8 cellular contexts compared by ENCODE assay signal in genomic region chr3:169771651-169772529, GRCh38. TPM values are rescaled to one million over a fixed set of nuclear protein-coding genes. Genes with fewer than 3 reads are reported as not detected.
DNase-seq lines count a peak whose midpoint lies in the region; TF ChIP-seq lines count a peak whose summit lies in the region.

No MANE protein-coding gene starts in this region.

- H3K9ac ChIP-seq in HUES64 (ENCODE audit: low read depth, low read length) (peak overlapping the region; percentile 94), NT2/D1 (ENCODE audit: insufficient read length, low read depth) (peak overlapping the region; percentile 100)

- peaks cover 19% of the 10 kb centered on the region for H3K36me3 Mint-ChIP-seq in endothelial cell (ENCODE audit: low read depth, unreplicated experiment)

- under 1% methylated on average over 29 of the region's 30 CpGs for WGBS in HUES64
- WGBS in mesodermal cell (ENCODE audit: insufficient coverage in 2 of 2), 2 experiments: 0 to 1% methylated on average over 5 to 19 of the region's 30 CpGs

- no peaks in the 10 kb centered on the region for H3K27me3 ChIP-seq in HUES64 (ENCODE audit: insufficient read depth, low read length)
- no peaks in the 10 kb centered on the region for H3K27me3 ChIP-seq in NT2/D1 (ENCODE audit: insufficient read depth, insufficient read length)

- peak overlapping the region; percentile 99 for H3K27ac Mint-ChIP-seq in endothelial cell (ENCODE audit: unreplicated experiment)

- peaks cover 16% of the 10 kb centered on the region for H3K27me3 Mint-ChIP-seq in endothelial cell (ENCODE audit: unreplicated experiment)

- peaks cover 15% of the 10 kb centered on the region for H3K4me1 Mint-ChIP-seq in endothelial cell (ENCODE audit: unreplicated experiment)

- H3K4me3 ChIP-seq in HUES64 (ENCODE audit: low read length) (peak overlapping the region; percentile 80), NT2/D1 (ENCODE audit: insufficient read length, low read depth) (peak overlapping the region; percentile 100), mesodermal cell (ENCODE audit: extremely low read depth, insufficient read depth, low read length, poor library complexity, severe bottlenecking) (peak overlapping the region; percentile 93)

- H3K27ac ChIP-seq in HUES64 (ENCODE audit: low read depth, low read length) (peak overlapping the region; percentile 98), mesodermal cell (ENCODE audit: low read depth, low read length, severe bottlenecking) (peak overlapping the region; percentile 99)

- H3K36me3 ChIP-seq in HUES64 (ENCODE audit: insufficient read depth, low read length) (peaks cover 27% of the 10 kb centered on the region), NT2/D1 (ENCODE audit: insufficient read depth, insufficient read length, low read length) (peaks cover 31% of the 10 kb centered on the region), mesodermal cell (ENCODE audit: control insufficient read depth, insufficient read depth, low read length) (peaks cover 20% of the 10 kb centered on the region)

- DNase-seq in GDM1 (lab: John Stamatoyannopoulos, UW): peak; percentile 55
- peak; percentile 64 for DNase-seq in NT2/D1 (ENCODE audit: low read depth, low spot score)
- DNase-seq in activated CD8-positive, alpha-beta memory T cell treated with anti-CD3 and anti-CD28 coated beads, Interleukin-2, amount 50 U/mL, for 1 hour (ENCODE audit: extremely low read depth): peak; percentile 35
- DNase-seq in endothelial cell (ENCODE audit: low spot score): peak; percentile 65
- peak; percentile 69 for DNase-seq in stimulated activated CD8-positive, alpha-beta memory T cell treated with anti-CD3 and anti-CD28 coated beads, Interleukin-4, amount 100 ng/mL, for 48 hours
- DNase-seq in cortex of kidney (lab: John Stamatoyannopoulos, UW): no peak

- peak overlapping the region; percentile 99 for H3K4me3 Mint-ChIP-seq in endothelial cell (ENCODE audit: unreplicated experiment)

- H3K9me3 Mint-ChIP-seq in endothelial cell (ENCODE audit: unreplicated experiment): no peaks in the 10 kb centered on the region

- TF ChIP-seq CTCF in endothelial cell (IDR thresholded peaks at IDR 0.05; ENCODE audit: unreplicated experiment): no peak

- H3K4me1 ChIP-seq in HUES64 (ENCODE audit: insufficient read depth, low read length) (peaks cover 21% of the 10 kb centered on the region), NT2/D1 (ENCODE audit: insufficient read depth, insufficient read length) (no peaks in the 10 kb centered on the region), mesodermal cell (ENCODE audit: control insufficient read depth, insufficient read depth, low read length, poor library complexity, severe bottlenecking) (peaks cover 12% of the 10 kb centered on the region)

- no peaks in the 10 kb centered on the region for H3K9me3 ChIP-seq in HUES64 (ENCODE audit: insufficient read depth, low read depth, low read length)
- H3K9me3 ChIP-seq in NT2/D1 (ENCODE audit: insufficient read depth, low read length): no peaks in the 10 kb centered on the region
- H3K9me3 ChIP-seq in mesodermal cell (ENCODE audit: control insufficient read depth, low read length): no peaks in the 10 kb centered on the region

RNA-seq across cellular contexts. Expression of gene MYNN, which starts 1.3 kb away (rescaled TPM):
- 13.9 TPM for polyA plus RNA-seq in HUES64 (2013, experiment 1 of 2)
- 15.2 TPM for polyA plus RNA-seq in HUES64 (2013, experiment 2 of 2)
- 13.0 TPM for total RNA-seq in endothelial cell (ENCODE audit: unreplicated experiment)
- polyA plus RNA-seq in mesodermal cell (2013, experiment 1 of 2): 17.6 TPM
- 18.2 TPM for polyA plus RNA-seq in mesodermal cell (2013, experiment 2 of 2)

RNA-seq across cellular contexts. Expression of gene ACTRT3, which starts 2.5 kb away (rescaled TPM):
- polyA plus RNA-seq in HUES64 (2013, experiment 1 of 2): 1.3 TPM
- 1.1 TPM for polyA plus RNA-seq in HUES64 (2013, experiment 2 of 2)
- total RNA-seq in endothelial cell (ENCODE audit: unreplicated experiment): 2.6 TPM
- 0.41 TPM for polyA plus RNA-seq in mesodermal cell (2013, experiment 1 of 2)
- 0.20 TPM for polyA plus RNA-seq in mesodermal cell (2013, experiment 2 of 2)

RNA-seq across cellular contexts. Expression of gene TERC, which starts 7.0 kb away (rescaled TPM):
- polyA plus RNA-seq in HUES64 (2013, experiment 1 of 2): 16.4 TPM
- polyA plus RNA-seq in HUES64 (2013, experiment 2 of 2): 24.5 TPM
- total RNA-seq in endothelial cell (ENCODE audit: unreplicated experiment): 3.2 TPM
- polyA plus RNA-seq in mesodermal cell (2013, experiment 1 of 2): 6.3 TPM
- 1.9 TPM for polyA plus RNA-seq in mesodermal cell (2013, experiment 2 of 2)

RNA-seq across cellular contexts. Expression of gene LRRIQ4, which starts 40.8 kb away (rescaled TPM):
- not detected for polyA plus RNA-seq in HUES64 (2013, experiment 1 of 2)
- not detected for polyA plus RNA-seq in HUES64 (2013, experiment 2 of 2)
- total RNA-seq in endothelial cell (ENCODE audit: unreplicated experiment): 0.38 TPM
- polyA plus RNA-seq in mesodermal cell (2013, experiment 1 of 2): not detected
- not detected for polyA plus RNA-seq in mesodermal cell (2013, experiment 2 of 2)

RNA-seq across cellular contexts. Expression of gene LRRC34, which starts 40.8 kb away (rescaled TPM):
- polyA plus RNA-seq in HUES64 (2013, experiment 1 of 2): 2.9 TPM
- 4.6 TPM for polyA plus RNA-seq in HUES64 (2013, experiment 2 of 2)
- 5.6 TPM for total RNA-seq in endothelial cell (ENCODE audit: unreplicated experiment)
- polyA plus RNA-seq in mesodermal cell (2013, experiment 1 of 2): 2.4 TPM
- polyA plus RNA-seq in mesodermal cell (2013, experiment 2 of 2): 2.4 TPM
